In genomic region chr15:78171864-78172472, GRCh38 we compare ENCODE assay signal across 2 cellular contexts.
TF ChIP-seq lines count a peak whose summit lies in the region.

No MANE protein-coding gene starts in this region.

TF ChIP-seq in HEK293, 187 proteins besides CTCF, POLR2A, EP300 and RAD21:
- peak; percentile 89 for TF ChIP-seq RBAK (tag by site-specific recombination; IDR thresholded peaks at IDR 0.05)
- TF ChIP-seq SCRT1 (tag by site-specific recombination; IDR thresholded peaks at IDR 0.05; ENCODE audit: borderline replicate concordance): no peak
- no peak for TF ChIP-seq ZNF639 (tag by site-specific recombination; IDR thresholded peaks at IDR 0.05)
- TF ChIP-seq PRDM1 (tag by site-specific recombination; IDR thresholded peaks at IDR 0.05): no peak
- no peak for TF ChIP-seq ZSCAN23 (tag by site-specific recombination; IDR thresholded peaks at IDR 0.05)
- no peak for TF ChIP-seq ZNF112 (tag by site-specific recombination; IDR thresholded peaks at IDR 0.05)
- no peak for TF ChIP-seq ZNF16 (tag by site-specific recombination; IDR thresholded peaks at IDR 0.05; ENCODE audit: low read depth)

TF ChIP-seq in GM12878, 131 proteins besides CTCF, POLR2A, EP300 and RAD21:
- TF ChIP-seq MLLT1 (IDR thresholded peaks at IDR 0.05): peak; percentile 32; the same call in 1 of the 2 replicates
- TF ChIP-seq HDAC6 (IDR thresholded peaks at IDR 0.05; ENCODE audit: unreplicated experiment): no peak
